ENCODE assay signal across 23 cellular contexts in genomic region chr12:13116971-13117370, GRCh38. TPM values are rescaled to one million over a fixed set of nuclear protein-coding genes. Genes with fewer than 3 reads are reported as not detected.
DNase-seq lines count a peak whose midpoint lies in the region; ATAC-seq, FAIRE-seq and TF ChIP-seq lines count a peak whose summit lies in the region.
"Had no signal": no experiment of that assay in that cellular context is flagged by ENCODE, and none has a peak within 500 bp of the region (broad histone marks: within the 10 kb centered on the region; RNA-seq: fewer than 3 reads in every experiment).

No MANE protein-coding gene starts in this region.

- no peak for DNase-seq in esophagus squamous epithelium (lab: John Stamatoyannopoulos, UW)
- no peak for DNase-seq in mesenchymal stem cell
- DNase-seq in stimulated activated effector memory CD8-positive, alpha-beta T cell treated with anti-CD3 and anti-CD28 coated beads, Interleukin-12 subunit alpha, Interleukin-12 subunit beta, amount 100 ng/mL, for 72 hours (ENCODE audit: low spot score in 2 of 2), result no peak
- DNase-seq in HAP-1 (ENCODE audit: low spot score in 2 of 2), result no peak
- no peak for DNase-seq in activated T-cell treated with anti-CD3 and anti-CD28 coated beads for 4 hours
- DNase-seq in NCI-H2227 treated with DMSO at 0.1 percent for 48 hours (lab: John Stamatoyannopoulos, UW), result no peak
- DNase-seq: 8988T; BE2C; Calu3; CD4-positive, alpha-beta T cell; DMS53; NCI-H1417 treated with DMSO at 0.1 percent for 48 hours; NCI-H2029; NCI-H2171 treated with DMSO at 0.1 percent for 48 hours; NCI-H774; RPMI8226; SJCRH30 had no signal

- H3K9ac ChIP-seq in mesenchymal stem cell (ENCODE audit: low read length), result peak overlapping the region; percentile 28

- H3K27me3 ChIP-seq in esophagus squamous epithelium (no peaks in the 10 kb centered on the region), mesenchymal stem cell (ENCODE audit: control insufficient read depth in 1 of 2, insufficient read depth in 1 of 2, low read length in 2 of 2) (no peaks in the 10 kb centered on the region), HAP-1 (ENCODE audit: low read depth) (no peaks in the 10 kb centered on the region)
- H3K27me3 ChIP-seq: SJCRH30 had no signal

- no peak overlapping the region for H3K4me3 Mint-ChIP-seq in stimulated activated effector memory CD8-positive, alpha-beta T cell treated with anti-CD3 and anti-CD28 coated beads, Interleukin-12 subunit alpha, Interleukin-12 subunit beta, amount 100 ng/mL, for 72 hours
- H3K4me3 Mint-ChIP-seq: CD4-positive, alpha-beta T cell had no signal

- no peak for TF ChIP-seq POLR2A in esophagus squamous epithelium (IDR thresholded peaks at IDR 0.05)

- WGBS in esophagus squamous epithelium, 2 donors, result 73 to 76% methylated on average over 6 of the region's 6 CpGs
- 64% methylated on average over 6 of the region's 6 CpGs for WGBS in mesenchymal stem cell

- no peak overlapping the region for H2BK5ac ChIP-seq in mesenchymal stem cell (ENCODE audit: low read depth, low read length, poor library complexity, severe bottlenecking)

- peak overlapping the region; percentile 18 for H3K27ac Mint-ChIP-seq in stimulated activated effector memory CD8-positive, alpha-beta T cell treated with anti-CD3 and anti-CD28 coated beads, Interleukin-12 subunit alpha, Interleukin-12 subunit beta, amount 100 ng/mL, for 72 hours
- H3K27ac Mint-ChIP-seq: CD4-positive, alpha-beta T cell had no signal

- peaks cover 0 to 10% (median 0%) of the 10 kb centered on the region in 3 donors for H3K4me1 ChIP-seq in esophagus squamous epithelium
- H3K4me1 ChIP-seq in mesenchymal stem cell (ENCODE audit: control insufficient read depth, insufficient read depth, low read depth, low read length), result peaks cover 4% of the 10 kb centered on the region
- H3K4me1 ChIP-seq in HAP-1, result no peaks in the 10 kb centered on the region
- H3K4me1 ChIP-seq: BE2C had no signal

- no peak overlapping the region for H3K4me2 ChIP-seq in mesenchymal stem cell (ENCODE audit: low read length, poor library complexity, severe bottlenecking)

- TF ChIP-seq CTCF in esophagus squamous epithelium (IDR thresholded peaks at IDR 0.05), result no peak

- H3K36me3 ChIP-seq in esophagus squamous epithelium (no peaks in the 10 kb centered on the region), mesenchymal stem cell (ENCODE audit: control insufficient read depth in 1 of 2, insufficient read depth in 2 of 2, low read depth in 1 of 2, low read length in 2 of 2) (no peaks in the 10 kb centered on the region), HAP-1 (replicated peaks) (no peaks in the 10 kb centered on the region)
- H3K36me3 ChIP-seq: BE2C, SJCRH30 had no signal

- no peak overlapping the region for H2AFZ ChIP-seq in mesenchymal stem cell (ENCODE audit: low read depth, low read length)

- H3K9me3 ChIP-seq in esophagus squamous epithelium (no peaks in the 10 kb centered on the region), mesenchymal stem cell (ENCODE audit: control insufficient read depth, low read length) (no peaks in the 10 kb centered on the region), HAP-1 (no peaks in the 10 kb centered on the region)
- H3K9me3 ChIP-seq: BE2C, SJCRH30 had no signal

- peak; percentile 73 for FAIRE-seq in G401.6 (lab: Jason Lieb, UNC)
- FAIRE-seq: GM19239, K562 had no signal

- H3K4me3 ChIP-seq in esophagus squamous epithelium (no peak overlapping the region), mesenchymal stem cell (ENCODE audit: insufficient read depth in 1 of 2, low read depth in 1 of 2, low read length in 2 of 2) (no peak overlapping the region), HAP-1 (no peak overlapping the region)
- H3K4me3 ChIP-seq: K562, SJCRH30 had no signal

- no peak for ATAC-seq in stimulated activated effector memory CD8-positive, alpha-beta T cell treated with anti-CD3 and anti-CD28 coated beads, Interleukin-12 subunit alpha, Interleukin-12 subunit beta, amount 100 ng/mL, for 72 hours
- ATAC-seq in GM21723 (IDR thresholded peaks at IDR 0.05; ENCODE audit: unreplicated experiment), result no peak
- ATAC-seq: HCT116, K562 had no signal

- in situ Hi-C loops in HAP-1 (cut with MboI; ENCODE audit: low sequenced_read_pairs), result no loop called here

- no peak overlapping the region for H2BK15ac ChIP-seq in mesenchymal stem cell (ENCODE audit: low read depth, poor library complexity, severe bottlenecking)

- H3K4ac ChIP-seq in mesenchymal stem cell (ENCODE audit: low read depth in 1 of 2, low read length in 2 of 2), result no peak overlapping the region

- no peak overlapping the region for H2BK12ac ChIP-seq in mesenchymal stem cell (ENCODE audit: low read length in 2 of 2)

- no peak overlapping the region for H3K18ac ChIP-seq in mesenchymal stem cell (ENCODE audit: low read depth in 1 of 2, low read length in 2 of 2)

- H2AK5ac ChIP-seq in mesenchymal stem cell (ENCODE audit: low read length, severe bottlenecking), result no peak overlapping the region

- H3K27ac ChIP-seq in esophagus squamous epithelium (peak overlapping the region in 3 of 4 donors; percentile 23 to 43 (median 37)), mesenchymal stem cell (ENCODE audit: low read length, poor library complexity, severe bottlenecking) (no peak overlapping the region)
- H3K27ac ChIP-seq: SJCRH30 had no signal

- H3K79me1 ChIP-seq in mesenchymal stem cell (replicated peaks; ENCODE audit: low read length, poor library complexity, severe bottlenecking), result no peaks in the 10 kb centered on the region

- no peaks in the 10 kb centered on the region for H3K36me3 Mint-ChIP-seq in stimulated activated effector memory CD8-positive, alpha-beta T cell treated with anti-CD3 and anti-CD28 coated beads, Interleukin-12 subunit alpha, Interleukin-12 subunit beta, amount 100 ng/mL, for 72 hours

- H3K4me1 Mint-ChIP-seq in stimulated activated effector memory CD8-positive, alpha-beta T cell treated with anti-CD3 and anti-CD28 coated beads, Interleukin-12 subunit alpha, Interleukin-12 subunit beta, amount 100 ng/mL, for 72 hours, result no peaks in the 10 kb centered on the region

- H3K23ac ChIP-seq in mesenchymal stem cell (ENCODE audit: low read length in 2 of 2), result no peak overlapping the region

- intact Hi-C loops in esophagus squamous epithelium (cut with DNase I), result no loop called here

- H2BK120ac ChIP-seq in mesenchymal stem cell (ENCODE audit: low read depth, low read length), result no peak overlapping the region

- H3K14ac ChIP-seq in mesenchymal stem cell (ENCODE audit: low read length in 2 of 2), result no peak overlapping the region

- no peak overlapping the region for H4K91ac ChIP-seq in mesenchymal stem cell (ENCODE audit: low read length)

- H3K9me3 Mint-ChIP-seq in stimulated activated effector memory CD8-positive, alpha-beta T cell treated with anti-CD3 and anti-CD28 coated beads, Interleukin-12 subunit alpha, Interleukin-12 subunit beta, amount 100 ng/mL, for 72 hours, result no peaks in the 10 kb centered on the region
- H3K9me3 Mint-ChIP-seq: CD4-positive, alpha-beta T cell had no signal

- no peak overlapping the region for H4K8ac ChIP-seq in mesenchymal stem cell (ENCODE audit: low read length)

RNA-seq across cellular contexts. Expression of gene GSG1, which starts 13.5 kb away (rescaled TPM):
- not detected for total RNA-seq in esophagus squamous epithelium
- polyA plus RNA-seq in mesenchymal stem cell (2013, experiment 1 of 2), result 0.04 TPM
- polyA plus RNA-seq in mesenchymal stem cell (2013, experiment 2 of 2), result not detected
- total RNA-seq: Calu3; CD4-positive, alpha-beta T cell; K562; NCI-H460 had no signal
- polyA plus RNA-seq: K562 had no signal
